Comparison of ENCODE assay signal across 13 cellular contexts in the genomic region with DNA sequence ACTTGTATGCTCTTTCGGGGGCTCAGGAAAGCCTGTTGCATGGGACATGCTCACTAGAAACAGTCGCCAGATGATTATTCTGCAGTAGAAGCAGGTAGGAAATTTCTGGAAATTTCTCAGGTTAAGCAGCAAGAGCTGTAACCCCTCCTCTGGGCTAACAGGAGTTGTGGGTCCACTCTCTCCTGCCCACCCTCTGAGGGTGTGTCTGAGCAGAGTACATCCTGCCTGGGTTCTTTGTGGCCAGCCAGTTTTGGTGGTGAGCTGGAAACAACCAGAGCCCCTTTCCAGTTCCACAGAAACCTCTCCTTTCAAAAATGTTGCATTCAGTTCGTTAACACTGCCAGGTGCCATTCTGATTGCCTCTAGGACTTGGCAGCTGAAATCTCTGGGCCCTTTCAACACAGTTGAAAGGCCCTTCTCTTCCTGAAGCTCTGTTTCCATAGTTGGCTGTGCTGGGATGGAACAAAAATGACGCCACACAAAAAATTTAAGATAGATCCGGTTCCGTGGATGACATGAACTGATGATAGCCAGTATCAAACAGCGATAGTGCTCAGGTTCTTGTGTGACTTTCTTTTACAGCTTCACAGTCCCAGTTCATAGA. TPM values are rescaled to one million over a fixed set of nuclear protein-coding genes. Genes with fewer than 3 reads are reported as not detected.
DNase-seq lines count a peak whose midpoint lies in the region; ATAC-seq, FAIRE-seq and TF ChIP-seq lines count a peak whose summit lies in the region.
"Had no signal": no experiment of that assay in that cellular context is flagged by ENCODE, and none has a peak within 500 bp of the region (broad histone marks: within the 10 kb centered on the region; RNA-seq: fewer than 3 reads in every experiment).

No MANE protein-coding gene starts in this region.

- H3K27ac Mint-ChIP-seq in astrocyte (ENCODE audit: unreplicated experiment): peak overlapping the region; percentile 24
- H3K27ac Mint-ChIP-seq: activated CD8-positive, alpha-beta memory T cell treated with anti-CD3 and anti-CD28 coated beads, Interleukin-2, amount 10 ng/mL, durations not matched to agents 7 days and 5 days had no signal

- H3K9me1 ChIP-seq in IMR-90 (ENCODE audit: insufficient read depth, low read length): peaks cover 35% of the 10 kb centered on the region

- in situ Hi-C loops in IMR-90 (cut with MboI; ENCODE audit: low sequenced_read_pairs): loop anchor here (5.0 kb wide), 2 partner anchors 51 to 166 kb away; a partner anchor contains a TSS

- H3K79me1 ChIP-seq in IMR-90 (ENCODE audit: low read depth in 1 of 2, low read length in 2 of 2): peaks cover 28 to 86% of the 10 kb centered on the region in 2 experiments

- peaks cover 49% of the 10 kb centered on the region for H3K36me3 ChIP-seq in IMR-90 (ENCODE audit: control insufficient read depth, insufficient read depth, low read length)
- H3K36me3 ChIP-seq in astrocyte (ENCODE audit: insufficient read depth, low read length): peaks cover 37% of the 10 kb centered on the region
- H3K36me3 ChIP-seq in lower lobe of right lung: peaks cover 63% of the 10 kb centered on the region
- peaks cover 42% of the 10 kb centered on the region for H3K36me3 ChIP-seq in suprapubic skin

- TF ChIP-seq POLR2A in IMR-90 (IDR thresholded peaks at IDR 0.05; ENCODE audit: low read depth, low read length): no peak
- no peak for TF ChIP-seq POLR2A in suprapubic skin (IDR thresholded peaks at IDR 0.05)

- no peak for TF ChIP-seq RAD21 in IMR-90 (IDR thresholded peaks at IDR 0.05; ENCODE audit: low read length)

- no peak overlapping the region for H4K5ac ChIP-seq in IMR-90 (ENCODE audit: low read depth, low read length)

- no peak overlapping the region for H4K8ac ChIP-seq in IMR-90 (ENCODE audit: low read depth in 2 of 2, low read length in 2 of 2)

- H3K27me3 Mint-ChIP-seq in astrocyte (ENCODE audit: low read depth, unreplicated experiment): no peaks in the 10 kb centered on the region
- H3K27me3 Mint-ChIP-seq: activated CD8-positive, alpha-beta memory T cell treated with anti-CD3 and anti-CD28 coated beads, Interleukin-2, amount 10 ng/mL, durations not matched to agents 7 days and 5 days had no signal

- H3K9me3 Mint-ChIP-seq in astrocyte (ENCODE audit: unreplicated experiment): no peaks in the 10 kb centered on the region

- ATAC-seq in IMR-90 (ENCODE audit: low read depth) (no peak), lower lobe of right lung (no peak)
- ATAC-seq: activated CD8-positive, alpha-beta memory T cell treated with anti-CD3 and anti-CD28 coated beads, Interleukin-2, amount 10 ng/mL, durations not matched to agents 7 days and 5 days; foreskin keratinocyte; HCT116 had no signal

- peaks cover 19% of the 10 kb centered on the region for H4K20me1 ChIP-seq in IMR-90 (ENCODE audit: insufficient read depth, low read length)
- peaks cover 35% of the 10 kb centered on the region for H4K20me1 ChIP-seq in astrocyte (ENCODE audit: insufficient read depth, low read length)

- no peak for TF ChIP-seq CTCF in IMR-90 (conservative IDR thresholded peaks at IDR 0.05; ENCODE audit: low read depth, low read length)
- TF ChIP-seq CTCF in astrocyte (IDR thresholded peaks at IDR 0.05; ENCODE audit: insufficient read depth, low read depth, low read length): no peak
- TF ChIP-seq CTCF in lower lobe of right lung (IDR thresholded peaks at IDR 0.05): no peak
- TF ChIP-seq CTCF in suprapubic skin (IDR thresholded peaks at IDR 0.05): no peak

- peaks cover 46% of the 10 kb centered on the region for H3K4me1 Mint-ChIP-seq in astrocyte (ENCODE audit: low read depth, unreplicated experiment)

- H3K4me3 ChIP-seq in IMR-90 (ENCODE audit: insufficient read depth, low read depth, low read length) (no peak overlapping the region), astrocyte (ENCODE audit: insufficient read depth, low read depth, low read length) (no peak overlapping the region), lower lobe of right lung (no peak overlapping the region), suprapubic skin (no peak overlapping the region)

- no peak overlapping the region for H3K4me2 ChIP-seq in IMR-90 (ENCODE audit: low read depth, low read length)
- no peak overlapping the region for H3K4me2 ChIP-seq in astrocyte (ENCODE audit: low read length)

- H3K4me1 ChIP-seq in IMR-90 (ENCODE audit: control insufficient read depth, insufficient read depth, low read length) (peaks cover 43% of the 10 kb centered on the region), astrocyte (ENCODE audit: insufficient read depth, low read length) (peaks cover 31% of the 10 kb centered on the region), lower lobe of right lung (peaks cover 55% of the 10 kb centered on the region), suprapubic skin (peaks cover 48% of the 10 kb centered on the region)

- intact Hi-C loops in IMR-90 (cut with micrococcal nuclease) (loop anchor here (2.0 to 10.0 kb wide), 3 partner anchors 47 to 519 kb away; a partner anchor contains a TSS), lower lobe of right lung (cut with DNase I) (no loop called here)

- 0 out of 2 replicates have a peak overlapping the region, but pooled peaks have one; percentile 8 for H3K4ac ChIP-seq in IMR-90 (ENCODE audit: low read depth, low read length)

- 0 out of 2 replicates have a peak overlapping the region, but pooled peaks have one; percentile 33 for H2BK120ac ChIP-seq in IMR-90 (ENCODE audit: low read depth, low read length)

- no peak overlapping the region for H2AK5ac ChIP-seq in IMR-90 (ENCODE audit: low read depth, low read length)

- H3K9me3 ChIP-seq in IMR-90 (ENCODE audit: control insufficient read depth, insufficient read depth, low read length): no peaks in the 10 kb centered on the region
- no peaks in the 10 kb centered on the region for H3K9me3 ChIP-seq in astrocyte (ENCODE audit: insufficient read depth, low read depth, low read length)
- H3K9me3 ChIP-seq in lower lobe of right lung: no peaks in the 10 kb centered on the region
- H3K9me3 ChIP-seq in suprapubic skin: no peaks in the 10 kb centered on the region

- H3K79me2 ChIP-seq in astrocyte (ENCODE audit: insufficient read depth, low read length): peaks cover 11% of the 10 kb centered on the region

- no peak overlapping the region for H3K56ac ChIP-seq in IMR-90 (ENCODE audit: extremely low read depth, insufficient read depth, low read length)

- H2AFZ ChIP-seq in IMR-90 (replicated peaks; ENCODE audit: low read length, poor library complexity): no peak overlapping the region
- no peak overlapping the region for H2AFZ ChIP-seq in astrocyte (ENCODE audit: low read depth, low read length)

- H4K91ac ChIP-seq in IMR-90 (ENCODE audit: insufficient read depth, low read depth, low read length): 0 out of 2 replicates have a peak overlapping the region, but pooled peaks have one; percentile 2

- no peak overlapping the region for H2AK9ac ChIP-seq in IMR-90 (replicated peaks; ENCODE audit: low read depth, low read length, poor library complexity)

- H3K18ac ChIP-seq in IMR-90 (ENCODE audit: low read depth, low read length): no peak overlapping the region

- DNase-seq in IMR-90 (no peak), astrocyte (ENCODE audit: low read depth) (no peak), lower lobe of right lung (no peak), suprapubic skin (ENCODE audit: low spot score in 2 of 2) (peak in 1 of 2 donors; percentile 48), AG08395 (ENCODE audit: low spot score) (no peak), NCI-H1105 (lab: John Stamatoyannopoulos, UW) (no peak), iPS-NIHi11 (ENCODE audit: low spot score) (no peak)
- DNase-seq: foreskin keratinocyte, Kasumi-1, NCI-H2171 treated with DMSO at 0.1 percent for 48 hours had no signal

- no peak overlapping the region for H3K23ac ChIP-seq in IMR-90 (ENCODE audit: low read depth, low read length)

- CTCF ChIA-PET in IMR-90 (lab: Yijun Ruan, JAX): interaction anchor here (0.5 kb wide), 1 partner anchor 207 kb away, joined by 3 read pairs; no protein-coding TSS in a partner anchor

- peaks cover 39% of the 10 kb centered on the region for H3K36me3 Mint-ChIP-seq in astrocyte (ENCODE audit: low read depth, unreplicated experiment)

- H3K9ac ChIP-seq in IMR-90 (ENCODE audit: low read depth, low read length): no peak overlapping the region
- no peak overlapping the region for H3K9ac ChIP-seq in astrocyte (ENCODE audit: low read length)

- H2BK15ac ChIP-seq in IMR-90 (ENCODE audit: low read depth, low read length): no peak overlapping the region

- H3K27ac ChIP-seq in IMR-90 (ENCODE audit: insufficient read depth, low read length) (no peak overlapping the region), astrocyte (ENCODE audit: low read depth, low read length) (no peak overlapping the region), lower lobe of right lung (peak overlapping the region; percentile 68), suprapubic skin (peak overlapping the region; percentile 46)
- H3K27ac ChIP-seq: foreskin keratinocyte had no signal

- POLR2A ChIA-PET in IMR-90 (lab: Charles Lee; ENCODE audit: unreplicated experiment): no interaction called here

- H3K27me3 ChIP-seq in IMR-90 (ENCODE audit: control insufficient read depth, insufficient read depth, low read length): no peaks in the 10 kb centered on the region
- no peaks in the 10 kb centered on the region for H3K27me3 ChIP-seq in astrocyte (ENCODE audit: insufficient read depth, low read length)
- no peaks in the 10 kb centered on the region for H3K27me3 ChIP-seq in lower lobe of right lung (ENCODE audit: low read depth)
- H3K27me3 ChIP-seq in suprapubic skin: no peaks in the 10 kb centered on the region
- H3K27me3 ChIP-seq: foreskin keratinocyte had no signal

- FAIRE-seq in astrocyte (lab: Jason Lieb, UNC): no peak
- FAIRE-seq: colon had no signal

- no peak overlapping the region for H3K4me3 Mint-ChIP-seq in astrocyte (ENCODE audit: unreplicated experiment)
- H3K4me3 Mint-ChIP-seq: activated CD8-positive, alpha-beta memory T cell treated with anti-CD3 and anti-CD28 coated beads, Interleukin-2, amount 10 ng/mL, durations not matched to agents 7 days and 5 days had no signal

- WGBS in IMR-90 (ENCODE audit: extremely low coverage in 2 of 2, insufficient read length in 1 of 2), 2 experiments: 83% methylated on average over 1 of the region's 7 CpGs; no CpG with 5 or more reads in 1 of the 2 experiments
- WGBS in suprapubic skin: 68% methylated on average over 7 of the region's 7 CpGs

- no peak overlapping the region for H2BK5ac ChIP-seq in IMR-90 (ENCODE audit: low read depth, low read length, poor library complexity, severe bottlenecking)

- no peak overlapping the region for H3K14ac ChIP-seq in IMR-90 (replicated peaks; ENCODE audit: low read depth, low read length)

- dilution Hi-C loops in IMR-90 (cut with HindIII; ENCODE audit: low sequenced_read_pairs, unreplicated experiment): no loop called here

- H2BK20ac ChIP-seq in IMR-90 (ENCODE audit: low read depth, low read length): no peak overlapping the region

- TF ChIP-seq EP300 in suprapubic skin (IDR thresholded peaks at IDR 0.05): no peak

- no TSS peak for BruUV-seq in IMR-90 (replicated peaks; lab: Mats Ljungman, UMichigan)

RNA-seq across cellular contexts. Expression of a gene that starts 38.5 kb away (rescaled TPM):
- total RNA-seq in IMR-90 (2012; rRNA removed): 54.7 and 59.1 TPM in 2 replicates
- polyA plus RNA-seq in IMR-90 (2012; rRNA removed): 69.1 and 74.2 TPM in 2 replicates
- 22.5 and 32.9 TPM in 2 replicates for polyA plus RNA-seq in IMR-90 (2012; cell fraction: cytosol; rRNA removed)
- polyA plus RNA-seq in IMR-90 (2012; cell fraction: nucleus; rRNA removed; ENCODE audit: low replicate concordance): 442 and 448 TPM in 2 replicates
- 99.6 and 129 TPM in 2 replicates for total RNA-seq in astrocyte
- 94.0 TPM for total RNA-seq in lower lobe of right lung
- total RNA-seq in suprapubic skin: 100 to 1,000 TPM in 1 of 4 donors, 10 to 100 TPM in 3; 54.0 to 188 (median 91.5) TPM

Comparison
In these comparisons a context has a peak if more than half of its experiments do, and no peak if none do; other contexts are left out.
1. H3K27ac ChIP-seq: peak in lower lobe of right lung (single experiment) and suprapubic skin (single experiment); none in IMR-90 (single experiment) and astrocyte (single experiment).